Comparison of ENCODE assay signal across 9 cellular contexts in genomic region chr6:21022343-21023107, GRCh38.
DNase-seq lines count a peak whose midpoint lies in the region; ATAC-seq and TF ChIP-seq lines count a peak whose summit lies in the region.
"Had no signal": no experiment of that assay in that cellular context is flagged by ENCODE, and none has a peak within 500 bp of the region (broad histone marks: within the 10 kb centered on the region; RNA-seq: fewer than 3 reads in every experiment).

No MANE protein-coding gene starts in this region.

- H3K9me3 ChIP-seq in left lung, result no peaks in the 10 kb centered on the region
- H3K9me3 ChIP-seq: BLaER1 had no signal

- TF ChIP-seq CTCF in left lung (IDR thresholded peaks at IDR 0.05), result no peak

- H3K4me1 ChIP-seq in left lung, result no peaks in the 10 kb centered on the region
- H3K4me1 ChIP-seq: BLaER1 had no signal

- H3K4me3 ChIP-seq in left lung, result no peak overlapping the region
- H3K4me3 ChIP-seq: BLaER1 had no signal

- intact Hi-C loops in left lung (cut with DNase I), result no loop called here

- DNase-seq in ACHN (peak; percentile 81), RPMI7951 (ENCODE audit: low read depth) (peak; percentile 33), left lung (peak in 1 of 2 donors; percentile 40), NCI-H1694 treated with DMSO at 0.1 percent for 48 hours (lab: John Stamatoyannopoulos, UW) (no peak)
- no peak for DNase-seq in stimulated activated CD4-positive, alpha-beta T cell treated with anti-CD3 and anti-CD28 coated beads, Interleukin-15, amount 100 ng/mL, for 24 hours
- no peak for DNase-seq in stimulated activated CD8-positive, alpha-beta memory T cell treated with anti-CD3 and anti-CD28 coated beads, Interleukin-4, amount 100 ng/mL, for 48 hours

- H3K27ac ChIP-seq in left lung, result peak overlapping the region; percentile 37 to 68
- H3K27ac ChIP-seq: BLaER1 had no signal

- no peaks in the 10 kb centered on the region for H3K36me3 ChIP-seq in left lung
- H3K36me3 ChIP-seq: BLaER1 had no signal

- ATAC-seq in GM19438 (IDR thresholded peaks at IDR 0.05; ENCODE audit: low read depth, unreplicated experiment), result peak; percentile 97
- peak; percentile 95 for ATAC-seq in HG03378 (IDR thresholded peaks at IDR 0.05; ENCODE audit: unreplicated experiment)
- ATAC-seq in left lung, result peak; percentile 89

- in situ Hi-C loops in ACHN (cut with HindIII; ENCODE audit: low pct_ligation_motif_present, low pct_unique_long_range_greater_than_20kb, low sequenced_read_pairs), result no loop called here

- no peaks in the 10 kb centered on the region for H3K27me3 ChIP-seq in left lung
- H3K27me3 ChIP-seq: BLaER1 had no signal

Comparison
In these comparisons a context has a peak if more than half of its experiments do, and no peak if none do; other contexts are left out.
1. DNase-seq: peak in ACHN (single experiment) and RPMI7951 (single experiment); none in stimulated activated CD4-positive, alpha-beta T cell treated with anti-CD3 and anti-CD28 coated beads, Interleukin-15, amount 100 ng/mL, for 24 hours (single experiment), stimulated activated CD8-positive, alpha-beta memory T cell treated with anti-CD3 and anti-CD28 coated beads, Interleukin-4, amount 100 ng/mL, for 48 hours (single experiment) and NCI-H1694 treated with DMSO at 0.1 percent for 48 hours (single experiment).
2. Peak in every context shown above with its lines, with median percentiles within 50 percentile points of each other: ATAC-seq.